ENCODE assay signal across 1 cellular context in genomic region chr1:104987210-104987609, GRCh38.
TF ChIP-seq lines count a peak whose summit lies in the region.

No MANE protein-coding gene starts in this region.

TF ChIP-seq in GM23338, 12 proteins besides CTCF, POLR2A, EP300 and RAD21 (continued from another document):
- no peak for TF ChIP-seq ZNF462 (CRISPR knock-in tag; IDR thresholded peaks at IDR 0.05)
- TF ChIP-seq NANOG (IDR thresholded peaks at IDR 0.05; ENCODE audit: borderline replicate concordance): no peak
- TF ChIP-seq STAT1 (IDR thresholded peaks at IDR 0.05; ENCODE audit: unreplicated experiment): no peak
- no peak for TF ChIP-seq POLR2AphosphoS5 (IDR thresholded peaks at IDR 0.05; ENCODE audit: low read depth)
